1 cellular context compared by ENCODE assay signal in genomic region chr12:46783881-46784280, GRCh38.
TF ChIP-seq lines count a peak whose summit lies in the region.

No MANE protein-coding gene starts in this region.

TF ChIP-seq in SK-N-SH, 30 proteins besides CTCF, POLR2A, EP300 and RAD21 (continued from another document):
- TF ChIP-seq PBX3 (IDR thresholded peaks at IDR 0.05): no peak
- TF ChIP-seq POLR2AphosphoS5 (IDR thresholded peaks at IDR 0.05; ENCODE audit: low read depth, low read length): no peak
- TF ChIP-seq MAX (IDR thresholded peaks at IDR 0.05; ENCODE audit: low read depth): no peak
- no peak for TF ChIP-seq JUND (IDR thresholded peaks at IDR 0.05)
- no peak for TF ChIP-seq MEF2A (IDR thresholded peaks at IDR 0.05; ENCODE audit: borderline replicate concordance, low read depth)
